19 cellular contexts compared by ENCODE assay signal in genomic region chr18:9008709-9009635, GRCh38.
"Had no signal": no experiment of that assay in that cellular context is flagged by ENCODE, and none has a peak within 500 bp of the region (broad histone marks: within the 10 kb centered on the region; RNA-seq: fewer than 3 reads in every experiment).

No MANE protein-coding gene starts in this region.

- H3K27me3 ChIP-seq: adrenal gland, ascending aorta, brain microvascular endothelial cell, esophagus muscularis mucosa, gastrocnemius medialis had no signal

- H3K4me3 ChIP-seq: adrenal gland, ascending aorta, esophagus muscularis mucosa, gastrocnemius medialis, lower lobe of right lung, mucosa of descending colon, tibial artery had no signal

- H3K27ac ChIP-seq: adrenal gland, ascending aorta, brain microvascular endothelial cell, esophagus muscularis mucosa, gastrocnemius medialis, lower lobe of right lung, parathyroid adenoma, tibial artery had no signal

- DNase-seq: activated CD4-positive, alpha-beta T cell treated with anti-CD3 and anti-CD28 coated beads for 36 hours; activated CD4-positive, alpha-beta T cell treated with anti-CD3 and anti-CD28 coated beads, Interleukin-2, amount 50 U/mL, for 4 hours; activated CD8-positive, alpha-beta memory T cell treated with anti-CD3 and anti-CD28 coated beads for 24 hours; activated CD8-positive, alpha-beta memory T cell treated with anti-CD3 and anti-CD28 coated beads, Interleukin-2, amount 50 U/mL, for 4 hours; activated T-cell treated with anti-CD3 and anti-CD28 coated beads, Interleukin-2, amount 50 U/mL, for 24 hours; adrenal gland; brain microvascular endothelial cell; effector memory CD4-positive, alpha-beta T cell; gastrocnemius medialis; lower lobe of right lung; mesendoderm; mucosa of descending colon; nephron progenitor cell; right cardiac atrium; stimulated activated CD4-positive, alpha-beta T cell treated with anti-CD3 and anti-CD28 coated beads, Interleukin-4, amount 100 ng/mL, for 4 hours; tibial artery had no signal

- H3K36me3 ChIP-seq: adrenal gland, ascending aorta, brain microvascular endothelial cell, esophagus muscularis mucosa, gastrocnemius medialis, lower lobe of right lung, tibial artery had no signal

- H3K9me3 ChIP-seq: adrenal gland, ascending aorta, esophagus muscularis mucosa, gastrocnemius medialis, lower lobe of right lung, mucosa of descending colon, tibial artery had no signal

- H3K4me1 ChIP-seq: adrenal gland, ascending aorta, esophagus muscularis mucosa, gastrocnemius medialis, lower lobe of right lung, parathyroid adenoma, tibial artery had no signal
